8 cellular contexts compared by ENCODE assay signal in genomic region chrX:70476934-70477733, GRCh38. TPM values are rescaled to one million over a fixed set of nuclear protein-coding genes. Genes with fewer than 3 reads are reported as not detected.
DNase-seq lines count a peak whose midpoint lies in the region; ATAC-seq, FAIRE-seq and TF ChIP-seq lines count a peak whose summit lies in the region.

No MANE protein-coding gene starts in this region.

- peak overlapping the region; percentile 72 for H2BK20ac ChIP-seq in IMR-90 (ENCODE audit: low read depth, low read length)

- H3K4me3 ChIP-seq in A549 (0 out of 3 replicates have a peak overlapping the region, but pooled peaks have one; percentile 11), IMR-90 (ENCODE audit: insufficient read depth, low read depth, low read length) (no peak overlapping the region; the same call in 1 of the 2 replicates), K562 (no peak overlapping the region), gastrocnemius medialis (no peak overlapping the region), Karpas-422 (ENCODE audit: low read length) (no peak overlapping the region)

- H3K79me2 ChIP-seq in K562 (ENCODE audit: control insufficient read depth, insufficient read depth, low read length), result no peaks in the 10 kb centered on the region
- H3K79me2 ChIP-seq in Karpas-422 (ENCODE audit: low read length), result no peaks in the 10 kb centered on the region

- TF ChIP-seq RAD21 in A549 (conservative IDR thresholded peaks at IDR 0.05 in 1 of 2, IDR thresholded peaks at IDR 0.05 in 1 of 2) (no peak), IMR-90 (IDR thresholded peaks at IDR 0.05; ENCODE audit: low read length) (no peak), K562 (CRISPR knock-in tag; conservative IDR thresholded peaks at IDR 0.05 in 1 of 2, IDR thresholded peaks at IDR 0.05 in 1 of 2) (no peak)

- TF ChIP-seq CTCF in A549 (IDR thresholded peaks at IDR 0.05), result no peak
- no peak for TF ChIP-seq CTCF in IMR-90 (conservative IDR thresholded peaks at IDR 0.05; ENCODE audit: low read depth, low read length)
- TF ChIP-seq CTCF in K562 (IDR thresholded peaks at IDR 0.05 in 2 of 3, conservative IDR thresholded peaks at IDR 0.05 in 1 of 3; ENCODE audit: insufficient read depth in 2 of 3, low read depth in 1 of 3, low read length in 3 of 3), result no peak
- no peak for TF ChIP-seq CTCF in gastrocnemius medialis (IDR thresholded peaks at IDR 0.05 in 4 of 5, conservative IDR thresholded peaks at IDR 0.05 in 1 of 5)

- in situ Hi-C loops in IMR-90 (cut with MboI; ENCODE audit: low sequenced_read_pairs) (no loop called here), K562 (cut with MboI) (no loop called here), gastrocnemius medialis (cut with MboI; ENCODE audit: low sequenced_read_pairs in 4 of 4) (no loop called here)

- H3K36me3 ChIP-seq in IMR-90 (ENCODE audit: control insufficient read depth, insufficient read depth, low read length), result peaks cover 3% of the 10 kb centered on the region
- no peaks in the 10 kb centered on the region; the same call in 2 of the 3 replicates for H3K36me3 ChIP-seq in K562 (ENCODE audit: control insufficient read depth, insufficient read depth, low read length)
- H3K36me3 ChIP-seq in gastrocnemius medialis, result no peaks in the 10 kb centered on the region
- H3K36me3 ChIP-seq in Karpas-422 (ENCODE audit: insufficient read depth, low read length), result no peaks in the 10 kb centered on the region

- H3K56ac ChIP-seq in IMR-90 (ENCODE audit: extremely low read depth, insufficient read depth, low read length), result peak overlapping the region; percentile 39

- peak overlapping the region; percentile 71 for H3K4me2 ChIP-seq in A549
- peak overlapping the region; percentile 88 for H3K4me2 ChIP-seq in IMR-90 (ENCODE audit: low read depth, low read length)
- peak overlapping the region; percentile 55 for H3K4me2 ChIP-seq in K562 (ENCODE audit: insufficient read depth, low read length)
- H3K4me2 ChIP-seq in Karpas-422 (ENCODE audit: low read depth, low read length, poor library complexity, severe bottlenecking), result no peak overlapping the region

- H3K9me2 ChIP-seq in Karpas-422 (replicated peaks; ENCODE audit: insufficient read depth, low read length), result no peaks in the 10 kb centered on the region

- peak overlapping the region; percentile 39 for H3K18ac ChIP-seq in IMR-90 (ENCODE audit: low read depth, low read length)

- WGBS in A549 (ENCODE audit: missing lambda C conversion rate), result 28% methylated on average over 12 of the region's 13 CpGs
- 0% methylated on average over 1 of the region's 13 CpGs; no CpG with 5 or more reads in 1 of the 2 experiments for WGBS in IMR-90 (ENCODE audit: extremely low coverage in 2 of 2, insufficient read length in 1 of 2), 2 experiments
- WGBS in K562 (ENCODE audit: insufficient coverage, low coverage, missing lambda C conversion rate), result 25% methylated on average over 10 of the region's 13 CpGs

- dilution Hi-C loops in IMR-90 (cut with HindIII; ENCODE audit: low sequenced_read_pairs, unreplicated experiment), result no loop called here

- peak overlapping the region; percentile 23; the same call in 1 of the 2 replicates for H3K9ac ChIP-seq in IMR-90 (ENCODE audit: low read depth, low read length)
- H3K9ac ChIP-seq in K562 (ENCODE audit: insufficient read depth in 1 of 2, low read depth in 2 of 2, low read length in 2 of 2), result no peak overlapping the region
- no peak overlapping the region for H3K9ac ChIP-seq in Karpas-422 (ENCODE audit: low read length)

- intact Hi-C loops in IMR-90 (cut with micrococcal nuclease) (loop anchor here (1.0 kb wide), 1 partner anchor 22 kb away; no protein-coding TSS in a partner anchor), K562 (cut with micrococcal nuclease) (no loop called here), gastrocnemius medialis (cut with DNase I; ENCODE audit: low total_unique reads) (no loop called here)

- H3K9me1 ChIP-seq in IMR-90 (ENCODE audit: insufficient read depth, low read length) (peaks cover 12% of the 10 kb centered on the region), K562 (ENCODE audit: control insufficient read depth, insufficient read depth, low read length) (no peaks in the 10 kb centered on the region)

- peak overlapping the region; percentile 74 for H2BK5ac ChIP-seq in IMR-90 (ENCODE audit: low read depth, low read length, poor library complexity, severe bottlenecking)

- CTCF ChIA-PET in A549 (lab: Yijun Ruan, JAX) (interaction anchor here (0.6 to 1.3 kb wide), 3 partner anchors 16 to 26 kb away, joined by 3 to 4 read pairs (median 3); no protein-coding TSS in a partner anchor), IMR-90 (lab: Yijun Ruan, JAX) (no interaction called here), K562 (lab: Yijun Ruan, JAX; ENCODE audit: low intra/inter-chr PET ratio) (no interaction called here)

- H2AK9ac ChIP-seq in IMR-90 (replicated peaks; ENCODE audit: low read depth, low read length, poor library complexity), result peak overlapping the region; percentile 60

- H3K14ac ChIP-seq in IMR-90 (replicated peaks; ENCODE audit: low read depth, low read length), result 0 out of 2 replicates have a peak overlapping the region, but pooled peaks have one; percentile 63

- H3K4me1 ChIP-seq in A549 (peaks cover 46% of the 10 kb centered on the region), IMR-90 (ENCODE audit: control insufficient read depth, insufficient read depth, low read length) (peaks cover 22% of the 10 kb centered on the region), K562 (replicated peaks in 1 of 2; ENCODE audit: control insufficient read depth in 2 of 2, insufficient read depth in 2 of 2, low read length in 2 of 2) (no peaks in the 10 kb centered on the region; a peak in 1 of 5 replicates), gastrocnemius medialis (peaks cover 0 to 12% of the 10 kb centered on the region in 2 donors), Karpas-422 (ENCODE audit: low read length) (peaks cover 6% of the 10 kb centered on the region)

- H3K4ac ChIP-seq in IMR-90 (ENCODE audit: low read depth, low read length), result peak overlapping the region; percentile 91

- TF ChIP-seq POLR2A in A549 (IDR thresholded peaks at IDR 0.05; ENCODE audit: low read length) (no peak), IMR-90 (IDR thresholded peaks at IDR 0.05; ENCODE audit: low read depth, low read length) (peak; percentile 42; the same call in 1 of the 2 replicates), K562 (conservative IDR thresholded peaks at IDR 0.05) (no peak), gastrocnemius medialis (IDR thresholded peaks at IDR 0.05) (no peak)

- no TSS peak for BruUV-seq in IMR-90 (replicated peaks; lab: Mats Ljungman, UMichigan)
- no TSS peak for BruUV-seq in K562 (replicated peaks; lab: Mats Ljungman, UMichigan)

- peak overlapping the region; percentile 65 for H4K5ac ChIP-seq in IMR-90 (ENCODE audit: low read depth, low read length)

- peak overlapping the region; percentile 92 for H2BK120ac ChIP-seq in IMR-90 (ENCODE audit: low read depth, low read length)

- H2AFZ ChIP-seq in IMR-90 (replicated peaks; ENCODE audit: low read length, poor library complexity), result peak overlapping the region; percentile 84
- H2AFZ ChIP-seq in K562 (ENCODE audit: low read depth, low read length), result peak overlapping the region; percentile 55; the same call in 1 of the 2 replicates
- no peak overlapping the region for H2AFZ ChIP-seq in Karpas-422 (ENCODE audit: low read length)

- H3K23ac ChIP-seq in IMR-90 (ENCODE audit: low read depth, low read length), result peak overlapping the region; percentile 68; the same call in 1 of the 2 replicates

- TF ChIP-seq EP300 in A549 (IDR thresholded peaks at IDR 0.05) (no peak), K562 (IDR thresholded peaks at IDR 0.05; ENCODE audit: low read length) (no peak)

- H4K8ac ChIP-seq in IMR-90 (ENCODE audit: low read depth in 2 of 2, low read length in 2 of 2), result peak overlapping the region; percentile 45 to 62; a peak in 3 of 4 replicates

- H2AK5ac ChIP-seq in IMR-90 (ENCODE audit: low read depth, low read length), result peak overlapping the region; percentile 43; the same call in 1 of the 2 replicates

- peaks cover 0 to 38% of the 10 kb centered on the region in 2 experiments for H3K79me1 ChIP-seq in IMR-90 (ENCODE audit: low read depth in 1 of 2, low read length in 2 of 2)

- H3K27me3 ChIP-seq in IMR-90 (ENCODE audit: control insufficient read depth, insufficient read depth, low read length) (no peaks in the 10 kb centered on the region; the same call in 1 of the 2 replicates), K562 (ENCODE audit: control insufficient read depth in 2 of 2, insufficient read depth in 2 of 2, low read length in 2 of 2) (no peaks in the 10 kb centered on the region), gastrocnemius medialis (no peaks in the 10 kb centered on the region), Karpas-422 (ENCODE audit: low read length) (no peaks in the 10 kb centered on the region)

- H3K27ac ChIP-seq in A549 (peak overlapping the region; percentile 61 to 84), IMR-90 (ENCODE audit: insufficient read depth, low read length) (peak overlapping the region; percentile 77), K562 (ENCODE audit: extremely low read depth, low read depth, low read length) (peak overlapping the region; percentile 26; the same call in 1 of the 3 replicates), gastrocnemius medialis (no peak overlapping the region), Karpas-422 (ENCODE audit: low read length) (no peak overlapping the region)

- FAIRE-seq in A549 (lab: Jason Lieb, UNC), result no peak
- FAIRE-seq in K562 (lab: Jason Lieb, UNC), result no peak

- no peaks in the 10 kb centered on the region for H4K20me1 ChIP-seq in IMR-90 (ENCODE audit: insufficient read depth, low read length)
- peaks cover 17% of the 10 kb centered on the region; the same call in 1 of the 2 replicates for H4K20me1 ChIP-seq in K562 (replicated peaks; ENCODE audit: control insufficient read depth, insufficient read depth, low read length)
- H4K20me1 ChIP-seq in Karpas-422 (ENCODE audit: insufficient read depth, low read depth, low read length), result no peaks in the 10 kb centered on the region

- POLR2A ChIA-PET in A549 (lab: Yijun Ruan, JAX) (no interaction called here), IMR-90 (lab: Charles Lee; ENCODE audit: unreplicated experiment) (no interaction called here), K562 (lab: Yijun Ruan, JAX) (interaction anchor here (1.0 kb wide), 1 partner anchor 10 kb away, joined by 5 read pairs; no protein-coding TSS in a partner anchor)

- peak overlapping the region; percentile 87 for H4K91ac ChIP-seq in IMR-90 (ENCODE audit: insufficient read depth, low read depth, low read length)

- H2BK15ac ChIP-seq in IMR-90 (ENCODE audit: low read depth, low read length), result peak overlapping the region; percentile 42; the same call in 2 of the 3 replicates

- DNase-seq in A549 (ENCODE audit: low read depth in 1 of 2, low spot score in 1 of 2), result peak; percentile 28 to 53
- DNase-seq in IMR-90, result peak; percentile 69
- peak in 3 of 4 experiments; percentile 8 to 23 (median 22) for DNase-seq in K562 (ENCODE audit: extremely low read depth in 1 of 4, low spot score in 3 of 4)
- DNase-seq in left kidney (ENCODE audit: low read depth, low spot score), result peak; percentile 67
- no peak for DNase-seq in gastrocnemius medialis
- DNase-seq in activated CD8-positive, alpha-beta memory T cell treated with anti-CD3 and anti-CD28 coated beads, Interleukin-2, amount 50 U/mL, for 4 hours, result no peak
- DNase-seq in Karpas-422, result no peak

- H3K9me3 ChIP-seq in A549, result no peaks in the 10 kb centered on the region
- no peaks in the 10 kb centered on the region for H3K9me3 ChIP-seq in IMR-90 (ENCODE audit: control insufficient read depth, insufficient read depth, low read length)
- no peaks in the 10 kb centered on the region for H3K9me3 ChIP-seq in K562 (replicated peaks; ENCODE audit: control insufficient read depth, insufficient read depth, low read depth, low read length)
- no peaks in the 10 kb centered on the region for H3K9me3 ChIP-seq in gastrocnemius medialis
- no peaks in the 10 kb centered on the region for H3K9me3 ChIP-seq in Karpas-422 (ENCODE audit: low read length)

- peak; percentile 77 to 84; a peak in 5 of 6 replicates for ATAC-seq in A549
- ATAC-seq in IMR-90 (ENCODE audit: low read depth), result peak; percentile 61
- ATAC-seq in K562, result peak; percentile 86
- no peak for ATAC-seq in gastrocnemius medialis
- no peak for ATAC-seq in activated CD4-positive, CD25-positive, alpha-beta regulatory T cell treated with anti-CD3 and anti-CD28 coated beads, Interleukin-2, amount 50 U/mL, for 24 hours

RNA-seq across cellular contexts. Expression of gene DLG3, which starts 32.5 kb away (rescaled TPM):
- 11.2 and 12.8 TPM in 2 replicates for polyA plus RNA-seq in A549 (2011; rRNA removed)
- polyA plus RNA-seq in A549 (2012; cell fraction: cytosol; rRNA removed), result 1.9 and 2.3 TPM in 2 replicates
- polyA plus RNA-seq in A549 (2012; cell fraction: nucleus; rRNA removed), result 1.4 and 1.8 TPM in 2 replicates
- 3.0 to 3.2 TPM (median 3.1 TPM) in 3 replicates for polyA plus RNA-seq in A549 (2017; fragmentation: RNase III; extraction: RNeasy Plus Mini Kit Qiagen cat#74134 plus additional on column Dnase treatment)
- polyA minus RNA-seq in A549 (2011; rRNA and poly(A)+ RNA removed), result 7.1 and 7.8 TPM in 2 replicates
- 18.9 and 27.1 TPM in 2 replicates for total RNA-seq in IMR-90 (2012; rRNA removed)
- 11.0 and 14.2 TPM in 2 replicates for polyA plus RNA-seq in IMR-90 (2012; rRNA removed)
- polyA plus RNA-seq in IMR-90 (2012; cell fraction: cytosol; rRNA removed), result 3.7 and 8.4 TPM in 2 replicates
- 4.7 and 19.7 TPM in 2 replicates for polyA plus RNA-seq in IMR-90 (2012; cell fraction: nucleus; rRNA removed; ENCODE audit: low replicate concordance)
- 6.5 and 9.0 TPM in 2 replicates for total RNA-seq in K562 (2011; cell fraction: chromatin; rRNA removed; ENCODE audit: low replicate concordance)
- 4.2 and 4.3 TPM in 2 replicates for total RNA-seq in K562 (2011; cell fraction: nucleolus; rRNA removed)
- total RNA-seq in K562 (2011; cell fraction: nucleoplasm; rRNA removed), result 5.1 and 5.2 TPM in 2 replicates
- total RNA-seq in K562 (2014; rRNA removed), result 4.3 and 4.5 TPM in 2 replicates
- total RNA-seq in K562 (2014; rRNA removed; fragmentation: Illumina TruSeq; extraction: Trizol), result 9.9 and 12.9 TPM in 2 replicates
- total RNA-seq in K562 (2015; rRNA removed; fragmentation: Illumina TruSeq; extraction: Trizol), result 5.4 and 9.2 TPM in 2 replicates
- total RNA-seq in K562 (2021), result 8.2 and 8.7 TPM in 2 replicates
- polyA plus RNA-seq in K562 (2011; rRNA removed), result 10.4 and 11.9 TPM in 2 replicates
- 4.6 and 8.8 TPM in 2 replicates for polyA plus RNA-seq in K562 (2011; cell fraction: cytosol; rRNA removed)
- 6.6 and 7.7 TPM in 2 replicates for polyA plus RNA-seq in K562 (2011; cell fraction: nucleus; rRNA removed)
- 6.1 and 6.4 TPM in 2 replicates for polyA plus RNA-seq in K562 (2012)
- polyA plus RNA-seq in K562 (2014; fragmentation: Illumina TruSeq; extraction: Trizol), result 10.6 and 15.7 TPM in 2 replicates
- 1 to 10 TPM; 3.1 TPM for polyA plus RNA-seq in K562 (2014; fragmentation: Nextera tagmentation; extraction: Ambion mirVana)
- polyA plus RNA-seq in K562 (2014; rRNA removed), result 6.8 and 8.8 TPM in 2 replicates
- 9.7 and 11.6 TPM in 2 replicates for polyA minus RNA-seq in K562 (2011; rRNA and poly(A)+ RNA removed)
- 2.3 and 6.9 TPM in 2 replicates for polyA minus RNA-seq in K562 (2011; cell fraction: cytosol; rRNA and poly(A)+ RNA removed)
- 1.3 and 4.4 TPM in 2 replicates for polyA minus RNA-seq in K562 (2011; cell fraction: nucleus; rRNA and poly(A)+ RNA removed)
- total RNA-seq in gastrocnemius medialis, result 1 to 10 TPM in 1 of 4 donors, under 1 TPM in 3; 0.20 to 3.4 (median 0.69) TPM
- 14.5 and 24.6 TPM in 2 replicates for total RNA-seq in Karpas-422 (2014; rRNA removed; shearing (Covaris generic); ENCODE audit: low replicate concordance)

RNA-seq across cellular contexts. Expression of gene GDPD2, which starts 54.0 kb away (rescaled TPM):
- polyA plus RNA-seq in A549 (2011; rRNA removed) (0.04 TPM in 2 replicates), A549 (2017; fragmentation: RNase III; extraction: RNeasy Plus Mini Kit Qiagen cat#74134 plus additional on column Dnase treatment) (0.12 to 0.18 TPM (median 0.12 TPM) in 3 replicates), IMR-90 (2012; rRNA removed) (not detected in 2 replicates), K562 (2011; rRNA removed) (0.07 TPM in 1 of 2 replicates, not detected in the other), K562 (2014; fragmentation: Illumina TruSeq; extraction: Trizol) (not detected in 2 replicates), K562 (2014; fragmentation: Nextera tagmentation; extraction: Ambion mirVana) (not detected), K562 (2014; rRNA removed) (not detected in 2 replicates)
- polyA plus RNA-seq in A549 (2012; cell fraction: cytosol; rRNA removed), result 0.08 TPM in 2 replicates
- polyA plus RNA-seq in A549 (2012; cell fraction: nucleus; rRNA removed), result 1.0 and 1.1 TPM in 2 replicates
- polyA minus RNA-seq in A549 (2011; rRNA and poly(A)+ RNA removed), result 0.17 and 0.34 TPM in 2 replicates
- total RNA-seq in IMR-90 (2012; rRNA removed) (not detected in 2 replicates), K562 (2014; rRNA removed) (not detected in 2 replicates), K562 (2014; rRNA removed; fragmentation: Illumina TruSeq; extraction: Trizol) (not detected in 2 replicates), K562 (2015; rRNA removed; fragmentation: Illumina TruSeq; extraction: Trizol) (not detected in 2 replicates), K562 (2021) (0.09 TPM in 1 of 2 replicates, not detected in the other), gastrocnemius medialis (not detected)
- polyA plus RNA-seq in IMR-90 (2012; cell fraction: cytosol; rRNA removed), result not detected in 2 replicates
- 0.08 and 0.09 TPM in 2 replicates for polyA plus RNA-seq in IMR-90 (2012; cell fraction: nucleus; rRNA removed; ENCODE audit: low replicate concordance)
- total RNA-seq in K562 (2011; cell fraction: chromatin; rRNA removed; ENCODE audit: low replicate concordance), result 0.16 and 0.32 TPM in 2 replicates
- total RNA-seq in K562 (2011; cell fraction: nucleolus; rRNA removed), result not detected in 2 replicates
- not detected in 2 replicates for total RNA-seq in K562 (2011; cell fraction: nucleoplasm; rRNA removed)
- 0.06 TPM in 1 of 2 replicates, not detected in the other for polyA plus RNA-seq in K562 (2011; cell fraction: cytosol; rRNA removed)
- polyA plus RNA-seq in K562 (2011; cell fraction: nucleus; rRNA removed), result 0.15 and 0.21 TPM in 2 replicates
- not detected in 2 replicates for polyA plus RNA-seq in K562 (2012)
- polyA minus RNA-seq in K562 (2011; rRNA and poly(A)+ RNA removed), result not detected in 2 replicates
- polyA minus RNA-seq in K562 (2011; cell fraction: cytosol; rRNA and poly(A)+ RNA removed), result not detected in 2 replicates
- polyA minus RNA-seq in K562 (2011; cell fraction: nucleus; rRNA and poly(A)+ RNA removed), result not detected in 2 replicates
- not detected in 2 replicates for total RNA-seq in Karpas-422 (2014; rRNA removed; shearing (Covaris generic); ENCODE audit: low replicate concordance)

Comparison
In these comparisons a context has a peak if more than half of its experiments do, and no peak if none do; other contexts are left out.
1. ATAC-seq: peak in A549 (2 of 2), IMR-90 (single experiment) and K562 (single experiment); none in gastrocnemius medialis (0 of 2) and activated CD4-positive, CD25-positive, alpha-beta regulatory T cell treated with anti-CD3 and anti-CD28 coated beads, Interleukin-2, amount 50 U/mL, for 24 hours (0 of 2).
2. DNase-seq: peak in A549 (2 of 2), IMR-90 (single experiment), K562 (3 of 4) and left kidney (single experiment); none in gastrocnemius medialis (0 of 2), activated CD8-positive, alpha-beta memory T cell treated with anti-CD3 and anti-CD28 coated beads, Interleukin-2, amount 50 U/mL, for 4 hours (single experiment) and Karpas-422 (single experiment).
3. H3K27ac ChIP-seq: peak in A549 (2 of 2), IMR-90 (single experiment) and K562 (single experiment); none in gastrocnemius medialis (0 of 4) and Karpas-422 (single experiment).
4. Of the 35 proteins assayed by ChIP-seq in both K562 and A549: peak only in K562: none; only in A549: MYC; in both: none; in neither: 34.